11 cellular contexts compared by ENCODE assay signal in genomic region chr1:24970399-24970753, GRCh38. TPM values are rescaled to one million over a fixed set of nuclear protein-coding genes. Genes with fewer than 3 reads are reported as not detected.
DNase-seq lines count a peak whose midpoint lies in the region; ATAC-seq and TF ChIP-seq lines count a peak whose summit lies in the region.
"Had no signal": no experiment of that assay in that cellular context is flagged by ENCODE, and none has a peak within 500 bp of the region (broad histone marks: within the 10 kb centered on the region; RNA-seq: fewer than 3 reads in every experiment).

No MANE protein-coding gene starts in this region.

- no peaks in the 10 kb centered on the region for H3K79me1 ChIP-seq in H9 (ENCODE audit: insufficient read depth, low read depth, low read length, poor library complexity, severe bottlenecking)

- no peak overlapping the region for H3K4ac ChIP-seq in H9 (ENCODE audit: low read depth, low read length)

- H4K5ac ChIP-seq in H9 (ENCODE audit: insufficient read length, low read depth, low read length), result no peak overlapping the region

- no peak overlapping the region for H3K18ac ChIP-seq in H9 (ENCODE audit: insufficient read length, low read depth, low read length)

- H2BK120ac ChIP-seq in H9 (ENCODE audit: low read depth, low read length, poor library complexity, severe bottlenecking), result no peak overlapping the region

- H3K4me1 ChIP-seq in H9 (ENCODE audit: insufficient read depth, low read length), result peaks cover 5% of the 10 kb centered on the region; the same call in 1 of the 2 replicates
- H3K4me1 ChIP-seq: thyroid gland had no signal

- no peak overlapping the region for H2AK5ac ChIP-seq in H9 (ENCODE audit: insufficient read length, low read length)

- no peak overlapping the region for H2BK20ac ChIP-seq in H9 (ENCODE audit: low read depth, low read length, poor library complexity, severe bottlenecking)

- H3K9ac ChIP-seq in H9 (ENCODE audit: extremely low read depth, insufficient read length, low read length), result no peak overlapping the region

- no CpG with 5 or more reads among the region's 13 CpGs for WGBS in H9 (ENCODE audit: extremely low coverage, insufficient read length, low lambda C conversion rate)

- peaks cover 29 to 31% of the 10 kb centered on the region in 2 experiments for H3K4me1 Mint-ChIP-seq in H9
- peaks cover 74% of the 10 kb centered on the region for H3K4me1 Mint-ChIP-seq in activated T-helper 2 cell treated with anti-CD3 and anti-CD28 coated beads, Interferon-gamma antibody, Interleukin-2, Interleukin-4, amounts not matched to agents 10 μg/mL and 5 μg/mL and 100 μg/mL, durations not matched to agents 14 hours and 24 hours and 36 hours (ENCODE audit: low read depth)

- H3K27me3 ChIP-seq in H9 (ENCODE audit: insufficient read depth, low read length), result no peaks in the 10 kb centered on the region
- no peaks in the 10 kb centered on the region for H3K27me3 ChIP-seq in kidney epithelial cell (ENCODE audit: control insufficient read depth, insufficient read depth, low read length)
- peaks cover 0 to 21% (median 0%) of the 10 kb centered on the region in 45 donors for H3K27me3 ChIP-seq in dorsolateral prefrontal cortex
- H3K27me3 ChIP-seq: thyroid gland had no signal

- no peak for ATAC-seq in GM21367 (IDR thresholded peaks at IDR 0.05; ENCODE audit: unreplicated experiment)

- no peaks in the 10 kb centered on the region for H3K23me2 ChIP-seq in H9 (ENCODE audit: insufficient read length, low read depth, low read length, poor library complexity, severe bottlenecking)

- H3K36me3 Mint-ChIP-seq in H9 (ENCODE audit: insufficient read depth in 1 of 3, low read depth in 3 of 3), result peaks cover 3 to 7% (median 5%) of the 10 kb centered on the region in 3 experiments; a peak in 5 of 7 replicates
- peaks cover 15% of the 10 kb centered on the region for H3K36me3 Mint-ChIP-seq in activated T-helper 2 cell treated with anti-CD3 and anti-CD28 coated beads, Interferon-gamma antibody, Interleukin-2, Interleukin-4, amounts not matched to agents 10 μg/mL and 5 μg/mL and 100 μg/mL, durations not matched to agents 14 hours and 24 hours and 36 hours (ENCODE audit: low read depth)

- H3K9me3 Mint-ChIP-seq in H9, result peaks cover 9 to 13% of the 10 kb centered on the region in 2 experiments
- H3K9me3 Mint-ChIP-seq in activated T-helper 2 cell treated with anti-CD3 and anti-CD28 coated beads, Interferon-gamma antibody, Interleukin-2, Interleukin-4, amounts not matched to agents 10 μg/mL and 5 μg/mL and 100 μg/mL, durations not matched to agents 14 hours and 24 hours and 36 hours, result peaks cover 16% of the 10 kb centered on the region

- H3K9me3 ChIP-seq in H9 (ENCODE audit: control insufficient read depth, low read depth, low read length), result no peaks in the 10 kb centered on the region
- H3K9me3 ChIP-seq: thyroid gland had no signal

- TF ChIP-seq CTCF in AG10803 (conservative IDR thresholded peaks at IDR 0.05; ENCODE audit: low read length) (0 out of 2 replicates have a peak, but pooled peaks have one; percentile 5), H9 (conservative IDR thresholded peaks at IDR 0.05) (peak; percentile 33; the same call in 2 of the 3 replicates), kidney epithelial cell (IDR thresholded peaks at IDR 0.05; ENCODE audit: insufficient read depth, low read length, poor library complexity, severe bottlenecking) (peak; percentile 32), dorsolateral prefrontal cortex (IDR thresholded peaks at IDR 0.05 in 54 of 56, conservative IDR thresholded peaks at IDR 0.05 in 2 of 56; ENCODE audit: low read depth in 1 of 56, partially characterized antibody in 56 of 56) (no peak)

- H3T11ph ChIP-seq in H9 (ENCODE audit: low read length), result no peak overlapping the region

- H3K27ac ChIP-seq in H9 (ENCODE audit: insufficient read length, low read depth, low read length) (no peak overlapping the region), dorsolateral prefrontal cortex (no peak overlapping the region)
- H3K27ac ChIP-seq: thyroid gland had no signal

- no peak overlapping the region for H2BK12ac ChIP-seq in H9 (ENCODE audit: insufficient read length, low read depth, low read length)

- H4K8ac ChIP-seq in H9 (replicated peaks; ENCODE audit: insufficient read length, low read depth, low read length), result no peak overlapping the region

- H3K79me2 ChIP-seq in H9 (ENCODE audit: insufficient read depth, low read length), result no peaks in the 10 kb centered on the region

- no peaks in the 10 kb centered on the region for H3K36me3 ChIP-seq in kidney epithelial cell (ENCODE audit: control insufficient read depth, insufficient read depth, low read length)
- H3K36me3 ChIP-seq: thyroid gland had no signal

- H2BK5ac ChIP-seq in H9 (ENCODE audit: insufficient read length, low read length), result no peak overlapping the region

- intact Hi-C loops in activated T-helper 2 cell treated with anti-CD3 and anti-CD28 coated beads, Interferon-gamma antibody, Interleukin-2, Interleukin-4, amounts not matched to agents 10 μg/mL and 5 μg/mL and 100 μg/mL, durations not matched to agents 14 hours and 24 hours and 36 hours (cut with micrococcal nuclease), result no loop called here
- intact Hi-C loops in dorsolateral prefrontal cortex (cut with DNase I), result no loop called here

- no peaks in the 10 kb centered on the region for H4K20me1 ChIP-seq in H9 (ENCODE audit: control insufficient read depth, insufficient read depth, insufficient read length)

- no peak overlapping the region for H2BK15ac ChIP-seq in H9 (ENCODE audit: low read depth, low read length)

- DNase-seq in AG10803 (ENCODE audit: low read depth) (peak; percentile 14), H9 (peak; percentile 68), kidney epithelial cell (ENCODE audit: low read depth) (no peak), NCI-H2081 treated with DMSO at 0.1 percent for 48 hours (lab: John Stamatoyannopoulos, UW) (no peak), dorsolateral prefrontal cortex (no peak)
- DNase-seq in activated T-helper 2 cell treated with anti-CD3 and anti-CD28 coated beads, Interferon-gamma antibody, Interleukin-2, Interleukin-4, amounts not matched to agents 10 μg/mL and 5 μg/mL and 100 μg/mL, durations not matched to agents 14 hours and 24 hours and 36 hours (ENCODE audit: low spot score), result no peak
- no peak for DNase-seq in stimulated activated CD4-positive, alpha-beta T cell treated with anti-CD3 and anti-CD28 coated beads, Interleukin-15, amount 100 ng/mL, for 24 hours
- DNase-seq: midbrain, thyroid gland had no signal

- no peak overlapping the region for H3K4me3 Mint-ChIP-seq in H9
- no peak overlapping the region for H3K4me3 Mint-ChIP-seq in activated T-helper 2 cell treated with anti-CD3 and anti-CD28 coated beads, Interferon-gamma antibody, Interleukin-2, Interleukin-4, amounts not matched to agents 10 μg/mL and 5 μg/mL and 100 μg/mL, durations not matched to agents 14 hours and 24 hours and 36 hours (ENCODE audit: low read depth)

- H3K27me3 Mint-ChIP-seq in H9 (ENCODE audit: low read depth), result peaks cover 5% of the 10 kb centered on the region
- H3K27me3 Mint-ChIP-seq in activated T-helper 2 cell treated with anti-CD3 and anti-CD28 coated beads, Interferon-gamma antibody, Interleukin-2, Interleukin-4, amounts not matched to agents 10 μg/mL and 5 μg/mL and 100 μg/mL, durations not matched to agents 14 hours and 24 hours and 36 hours (ENCODE audit: low read depth), result no peaks in the 10 kb centered on the region

- no peak overlapping the region for H4K91ac ChIP-seq in H9 (ENCODE audit: insufficient read length, low read depth, low read length)

- no peak overlapping the region for H3K4me3 ChIP-seq in AG10803 (ENCODE audit: low read length)
- H3K4me3 ChIP-seq in kidney epithelial cell (ENCODE audit: low read depth, low read length), result no peak overlapping the region
- H3K4me3 ChIP-seq in dorsolateral prefrontal cortex, result no peak overlapping the region
- H3K4me3 ChIP-seq: thyroid gland had no signal

- no peak overlapping the region for H3K14ac ChIP-seq in H9 (ENCODE audit: insufficient read depth, low read length)

- peak overlapping the region; percentile 4 for H3K4me2 ChIP-seq in H9 (ENCODE audit: insufficient read depth, insufficient read length, low read length)

- H2AFZ ChIP-seq in H9 (ENCODE audit: low read length), result no peak overlapping the region

- no peak overlapping the region for H3K27ac Mint-ChIP-seq in H9
- peak overlapping the region; percentile 26 for H3K27ac Mint-ChIP-seq in activated T-helper 2 cell treated with anti-CD3 and anti-CD28 coated beads, Interferon-gamma antibody, Interleukin-2, Interleukin-4, amounts not matched to agents 10 μg/mL and 5 μg/mL and 100 μg/mL, durations not matched to agents 14 hours and 24 hours and 36 hours

- no peak overlapping the region for H3K56ac ChIP-seq in H9 (ENCODE audit: insufficient read length, low read depth, low read length)

- no peak overlapping the region for H3K23ac ChIP-seq in H9 (ENCODE audit: insufficient read length, low read depth, low read length)

RNA-seq across cellular contexts. Expression of gene RUNX3, which starts 40.3 kb away (rescaled TPM):
- total RNA-seq in H9 (2021) (0.33 and 0.35 TPM in 2 replicates), kidney epithelial cell (0.38 and 0.82 TPM in 2 replicates), dorsolateral prefrontal cortex (1 to 10 TPM in 55 of 120 experiments, under 1 TPM in 65; 0.29 to 3.9 (median 0.96) TPM)
- total RNA-seq in activated T-helper 2 cell treated with anti-CD3 and anti-CD28 coated beads, Interferon-gamma antibody, Interleukin-2, Interleukin-4, amounts not matched to agents 10 μg/mL and 5 μg/mL and 100 μg/mL, durations not matched to agents 14 hours and 24 hours and 36 hours, result 129 and 135 TPM in 2 replicates
- total RNA-seq: epithelial cell of proximal tubule had no signal

Comparison
In these comparisons a context has a peak if more than half of its experiments do, and no peak if none do; other contexts are left out.
1. DNase-seq: peak in AG10803 (single experiment) and H9 (single experiment); none in activated T-helper 2 cell treated with anti-CD3 and anti-CD28 coated beads, Interferon-gamma antibody, Interleukin-2, Interleukin-4, amounts not matched to agents 10 μg/mL and 5 μg/mL and 100 μg/mL, durations not matched to agents 14 hours and 24 hours and 36 hours (single experiment), kidney epithelial cell (single experiment), NCI-H2081 treated with DMSO at 0.1 percent for 48 hours (single experiment), stimulated activated CD4-positive, alpha-beta T cell treated with anti-CD3 and anti-CD28 coated beads, Interleukin-15, amount 100 ng/mL, for 24 hours (single experiment) and dorsolateral prefrontal cortex (0 of 10).
2. CTCF ChIP-seq: peak in AG10803 (single experiment), H9 (single experiment) and kidney epithelial cell (single experiment); none in dorsolateral prefrontal cortex (0 of 56).
3. RNA of gene RUNX3, which starts 40.3 kb away (total RNA-seq): 129 to 135 TPM in activated T-helper 2 cell treated with anti-CD3 and anti-CD28 coated beads, Interferon-gamma antibody, Interleukin-2, Interleukin-4, amounts not matched to agents 10 μg/mL and 5 μg/mL and 100 μg/mL, durations not matched to agents 14 hours and 24 hours and 36 hours; 0.29 to 3.9 TPM in dorsolateral prefrontal cortex, 0.38 to 0.82 TPM in kidney epithelial cell and 0.33 to 0.35 TPM in H9; every median in the first group is over 10 times any median in the second.